ENCODE assay signal across 8 cellular contexts in the genomic region with DNA sequence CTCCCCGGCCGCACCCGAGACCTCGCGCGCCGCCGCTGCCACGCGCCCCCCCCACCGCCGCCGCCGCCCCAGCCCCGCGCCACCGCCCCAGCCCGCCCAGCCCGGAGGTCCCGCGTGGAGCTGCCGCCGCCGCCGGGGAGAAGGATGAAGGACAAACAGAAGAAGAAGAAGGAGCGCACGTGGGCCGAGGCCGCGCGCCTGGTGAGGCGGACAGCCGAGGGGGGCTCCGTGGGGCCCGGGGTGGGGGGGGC. TPM values are rescaled to one million over a fixed set of nuclear protein-coding genes. Genes with fewer than 3 reads are reported as not detected.
A peak's percentile ranks its signal among the peaks of the same experiment; 100 is the strongest.
DNase-seq lines count a peak whose midpoint lies in the region; ATAC-seq and TF ChIP-seq lines count a peak whose summit lies in the region.

No MANE protein-coding gene starts in this region.

- H3K27ac Mint-ChIP-seq in Calu3 (ENCODE audit: unreplicated experiment) (peak overlapping the region; percentile 93), CD14-positive monocyte (no peak overlapping the region)

- intact Hi-C loops in Calu3 (cut with micrococcal nuclease; ENCODE audit: unreplicated experiment): loop anchor here (2.0 to 5.0 kb wide), 2 partner anchors 70 to 119 kb away; no protein-coding TSS in a partner anchor
- intact Hi-C loops in PC-3 (cut with micrococcal nuclease): loop anchor here (2.0 to 10.0 kb wide), 2 partner anchors 16 to 154 kb away; partner anchors contain the start of genes PLAGL2 and POFUT1
- intact Hi-C loops in esophagus muscularis mucosa (cut with DNase I): loop anchor here (5.0 to 10.0 kb wide), 3 partner anchors 96 to 151 kb away; partner anchors contain the start of genes PLAGL2 and POFUT1
- intact Hi-C loops in psoas muscle (cut with DNase I): loop anchor here in 1 of 2 donors (10.0 kb wide), 1 partner anchor 154 kb away; the partner anchor contains the start of genes PLAGL2 and POFUT1
- intact Hi-C loops in CD14-positive monocyte (cut with micrococcal nuclease): loop anchor here in 1 of 2 donors (5.0 kb wide), 1 partner anchor 246 kb away; no protein-coding TSS in a partner anchor

- peaks cover 53% of the 10 kb centered on the region for H3K4me1 Mint-ChIP-seq in Calu3 (ENCODE audit: low read depth, unreplicated experiment)
- H3K4me1 Mint-ChIP-seq in CD14-positive monocyte: peaks cover 44% of the 10 kb centered on the region

- POLR2A ChIA-PET in PC-3 (lab: Charles Lee; ENCODE audit: unreplicated experiment): no interaction called here

- H3K4me3 Mint-ChIP-seq in Calu3 (ENCODE audit: low read depth, unreplicated experiment) (peak overlapping the region; percentile 88), CD14-positive monocyte (peak overlapping the region in 1 of 2 donors; percentile 39)

- no peaks in the 10 kb centered on the region for H3K9me3 Mint-ChIP-seq in Calu3 (ENCODE audit: low read depth, unreplicated experiment)
- H3K9me3 Mint-ChIP-seq in CD14-positive monocyte: peaks cover 0 to 2% (median 0%) of the 10 kb centered on the region in 7 donors

- DNase-seq in Calu3 (no peak), PC-3 (no peak), esophagus muscularis mucosa (ENCODE audit: extremely low spot score) (no peak), psoas muscle (no peak), GM10266 (ENCODE audit: extremely low spot score) (no peak), CD14-positive monocyte (ENCODE audit: low spot score) (no peak)

- H3K9me2 ChIP-seq in PC-3 (replicated peaks; ENCODE audit: low read length): no peaks in the 10 kb centered on the region

- H3K27me3 ChIP-seq in PC-3 (ENCODE audit: low read length) (no peaks in the 10 kb centered on the region), esophagus muscularis mucosa (no peaks in the 10 kb centered on the region), psoas muscle (ENCODE audit: insufficient read depth in 3 of 3, low read length in 2 of 3) (no peaks in the 10 kb centered on the region)

- TF ChIP-seq CTCF in Calu3 (IDR thresholded peaks at IDR 0.05; ENCODE audit: unreplicated experiment) (no peak), PC-3 (conservative IDR thresholded peaks at IDR 0.05; ENCODE audit: low read depth, low read length) (no peak), esophagus muscularis mucosa (IDR thresholded peaks at IDR 0.05) (no peak), psoas muscle (IDR thresholded peaks at IDR 0.05) (no peak), GM10266 (IDR thresholded peaks at IDR 0.05; ENCODE audit: control insufficient read depth, insufficient read depth, low read depth, missing control alignments) (no peak), CD14-positive monocyte (IDR thresholded peaks at IDR 0.05) (no peak)

- H3K9me3 ChIP-seq in PC-3 (ENCODE audit: low read length) (no peaks in the 10 kb centered on the region), esophagus muscularis mucosa (no peaks in the 10 kb centered on the region), psoas muscle (no peaks in the 10 kb centered on the region)

- H3K79me2 ChIP-seq in PC-3 (ENCODE audit: low read length): peaks cover 48% of the 10 kb centered on the region

- H3K4me2 ChIP-seq in PC-3 (ENCODE audit: low read length): peak overlapping the region; percentile 95; the same call in 1 of the 2 replicates

- no peak for TF ChIP-seq POLR2A in esophagus muscularis mucosa (IDR thresholded peaks at IDR 0.05; ENCODE audit: low read depth)

- H3K27ac ChIP-seq in PC-3 (ENCODE audit: low read length) (peak overlapping the region; percentile 55), esophagus muscularis mucosa (replicated peaks in 1 of 4) (peak overlapping the region; percentile 95 to 98 (median 97)), psoas muscle (peak overlapping the region; percentile 98)

- no CpG with 5 or more reads among the region's 35 CpGs for WGBS in esophagus muscularis mucosa
- 0 to 2% (median 2%) methylated on average over 2 to 18 of the region's 35 CpGs for WGBS in psoas muscle, 3 donors

- H3K27me3 Mint-ChIP-seq in Calu3 (ENCODE audit: unreplicated experiment) (no peaks in the 10 kb centered on the region), CD14-positive monocyte (ENCODE audit: low read depth in 3 of 3) (no peaks in the 10 kb centered on the region)

- H2AFZ ChIP-seq in PC-3 (ENCODE audit: low read length): no peak overlapping the region

- H3F3A ChIP-seq in PC-3 (ENCODE audit: low read length, unreplicated experiment): peaks cover 8% of the 10 kb centered on the region

- peaks cover 50% of the 10 kb centered on the region for H3K4me1 ChIP-seq in PC-3 (ENCODE audit: insufficient read depth, low read length)
- peaks cover 28 to 78% (median 63%) of the 10 kb centered on the region in 4 donors for H3K4me1 ChIP-seq in esophagus muscularis mucosa
- H3K4me1 ChIP-seq in psoas muscle: peaks cover 43% of the 10 kb centered on the region

- H4K20me1 ChIP-seq in PC-3 (ENCODE audit: low read length): peaks cover 45% of the 10 kb centered on the region

- ATAC-seq in PC-3: no peak
- no peak for ATAC-seq in psoas muscle
- ATAC-seq in GM18519 (IDR thresholded peaks at IDR 0.05; ENCODE audit: low FRiP score, unreplicated experiment): no peak
- ATAC-seq in GM18517 (IDR thresholded peaks at IDR 0.05; ENCODE audit: unreplicated experiment): no peak

- H3K36me3 ChIP-seq in PC-3 (ENCODE audit: low read depth, low read length) (no peaks in the 10 kb centered on the region), esophagus muscularis mucosa (no peaks in the 10 kb centered on the region), psoas muscle (ENCODE audit: insufficient read depth in 1 of 2, low read depth in 1 of 2) (no peaks in the 10 kb centered on the region)

- H3K36me3 Mint-ChIP-seq in Calu3 (ENCODE audit: insufficient read depth, unreplicated experiment): peaks cover 31% of the 10 kb centered on the region
- H3K36me3 Mint-ChIP-seq in CD14-positive monocyte: peaks cover 1 to 8% of the 10 kb centered on the region in 2 donors

- TF ChIP-seq EP300 in esophagus muscularis mucosa (IDR thresholded peaks at IDR 0.05): no peak

- CTCF ChIA-PET in Calu3 (lab: Charles Lee): interaction anchor here (0.7 to 2.1 kb wide), 4 partner anchors 9 to 69 kb away, joined by 3 to 7 read pairs (median 4); no protein-coding TSS in a partner anchor
- CTCF ChIA-PET in PC-3 (lab: Charles Lee): interaction anchor here (0.5 kb wide), 1 partner anchor 145 kb away, joined by 4 read pairs; no protein-coding TSS in a partner anchor

- BruUV-seq in Calu3 (replicated peaks; lab: Mats Ljungman, UMichigan) (no TSS peak), PC-3 (replicated peaks; lab: Mats Ljungman, UMichigan) (no TSS peak)

- H3K9ac ChIP-seq in PC-3 (ENCODE audit: low read length): peak overlapping the region; percentile 87

- peak overlapping the region; percentile 99 for H3K4me3 ChIP-seq in PC-3 (ENCODE audit: low read length)
- H3K4me3 ChIP-seq in esophagus muscularis mucosa: peak overlapping the region; percentile 86 to 98 (median 90)
- H3K4me3 ChIP-seq in psoas muscle: peak overlapping the region; percentile 96

RNA-seq across cellular contexts. Expression of gene ASXL1, which starts 0.4 kb away (rescaled TPM):
- total RNA-seq in Calu3 (2022) (120 and 123 TPM in 2 replicates), PC-3 (2014; rRNA removed) (42.8 and 60.7 TPM in 2 replicates), esophagus muscularis mucosa (10 to 100 TPM; 56.5 to 66.7 (median 61.8) TPM), psoas muscle (10 to 100 TPM; 22.4 to 52.0 (median 41.5) TPM)
- polyA plus RNA-seq in psoas muscle (10 to 100 TPM; 18.5 to 23.2 (median 21.5) TPM), CD14-positive monocyte (1 to 10 TPM; 1.8 to 2.8 TPM)
